ENCODE assay signal across 20 cellular contexts in the genomic region with DNA sequence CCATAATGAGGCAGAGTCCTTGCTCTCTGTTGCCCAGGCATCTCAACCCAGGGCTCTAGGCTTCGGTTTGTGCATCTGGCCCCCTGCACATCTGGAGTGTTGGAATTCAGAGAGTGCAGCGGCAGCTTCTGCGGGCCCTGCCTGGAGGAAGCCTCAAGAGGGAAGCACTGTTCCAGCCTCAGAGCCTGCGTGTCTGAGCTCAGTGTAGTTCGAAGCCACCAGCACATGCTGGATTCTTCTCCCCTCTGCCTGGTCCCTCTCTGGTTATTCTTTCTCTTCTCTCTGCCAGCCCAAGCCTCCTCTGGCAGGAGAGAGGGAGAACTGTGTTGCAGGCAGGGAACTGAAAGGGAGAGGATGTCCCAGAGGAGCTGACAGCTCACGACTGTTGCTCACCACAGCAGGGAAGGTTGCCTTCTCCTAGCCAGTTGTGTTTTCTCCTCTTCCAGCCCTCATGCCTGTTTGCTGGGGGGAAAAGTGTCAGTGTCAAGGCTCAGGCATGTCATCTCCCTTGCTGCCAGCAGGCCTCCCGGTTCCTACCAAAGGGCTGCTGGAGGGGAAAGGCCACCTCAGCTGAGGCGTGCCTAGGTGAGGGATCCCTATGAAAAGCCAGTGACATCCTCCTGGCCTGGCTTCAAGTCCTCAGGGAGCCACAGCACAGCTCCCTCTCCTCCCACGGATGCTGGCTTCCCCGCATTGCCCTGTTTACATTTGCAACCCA.
DNase-seq lines count a peak whose midpoint lies in the region; TF ChIP-seq lines count a peak whose summit lies in the region.
"Had no signal": no experiment of that assay in that cellular context is flagged by ENCODE, and none has a peak within 500 bp of the region (broad histone marks: within the 10 kb centered on the region; RNA-seq: fewer than 3 reads in every experiment).

No MANE protein-coding gene starts in this region.

- peaks cover 0 to 6% (median 0%) of the 10 kb centered on the region in 11 experiments; a peak in 1 of 22 replicates for H3K9me3 ChIP-seq in BLaER1 treated with 17β-estradiol and CSF1 and Interleukin-3, amounts not matched to agents 10 nM and 100 nM (replicated peaks in 1 of 11)
- H3K9me3 ChIP-seq in neural progenitor cell (ENCODE audit: low read depth): no peaks in the 10 kb centered on the region
- H3K9me3 ChIP-seq: SJSA1 had no signal

- peaks cover 4% of the 10 kb centered on the region for H3K36me3 Mint-ChIP-seq in neural progenitor cell
- H3K36me3 Mint-ChIP-seq in immature natural killer cell: no peaks in the 10 kb centered on the region
- H3K36me3 Mint-ChIP-seq: CD4-positive, alpha-beta memory T cell had no signal

- no peak overlapping the region for H2AFZ ChIP-seq in neural progenitor cell (replicated peaks)

- peaks cover 14% of the 10 kb centered on the region for H3K27me3 Mint-ChIP-seq in neural progenitor cell (ENCODE audit: insufficient read depth, low read depth)
- H3K27me3 Mint-ChIP-seq in immature natural killer cell (ENCODE audit: low read depth in 3 of 3): peaks cover 0 to 10% (median 2%) of the 10 kb centered on the region in 3 donors
- H3K27me3 Mint-ChIP-seq: activated T-cell treated with anti-CD3 and anti-CD28 coated beads, Interleukin-2, amount 50 U/mL, for 24 hours had no signal

- H3K4me1 Mint-ChIP-seq in neural progenitor cell (peaks cover 42% of the 10 kb centered on the region), immature natural killer cell (no peaks in the 10 kb centered on the region)
- H3K4me1 Mint-ChIP-seq: CD4-positive, alpha-beta memory T cell; central memory CD8-positive, alpha-beta T cell had no signal

- H3F3A ChIP-seq in neural progenitor cell (ENCODE audit: low read depth): no peaks in the 10 kb centered on the region

- H3K9me3 Mint-ChIP-seq in neural progenitor cell: peaks cover 13% of the 10 kb centered on the region
- H3K9me3 Mint-ChIP-seq in immature natural killer cell: no peaks in the 10 kb centered on the region
- H3K9me3 Mint-ChIP-seq: activated T-cell treated with anti-CD3 and anti-CD28 coated beads, Interleukin-2, amount 50 U/mL, for 24 hours; CD4-positive, alpha-beta memory T cell; central memory CD8-positive, alpha-beta T cell had no signal

- H3K4me3 ChIP-seq in BLaER1 treated with 17β-estradiol and CSF1 and Interleukin-3, amounts not matched to agents 10 nM and 100 nM: no peak overlapping the region; a peak in 1 of 20 replicates
- H3K4me3 ChIP-seq in HFF-Myc (replicated peaks; ENCODE audit: low read depth, low read length) (no peak overlapping the region), brain microvascular endothelial cell (ENCODE audit: low read depth, low read length) (no peak overlapping the region), neural progenitor cell (no peak overlapping the region)
- H3K4me3 ChIP-seq: gastroesophageal sphincter, lung, SJSA1 had no signal

- in situ Hi-C loops in brain microvascular endothelial cell (cut with HindIII; ENCODE audit: low pct_ligation_motif_present, low sequenced_read_pairs): no loop called here

- DNase-seq in HFF-Myc (ENCODE audit: extremely low read depth, low read depth) (no peak), brain microvascular endothelial cell (peak; percentile 20), neural progenitor cell (ENCODE audit: low spot score) (peak; percentile 48), NCI-H2081 (lab: John Stamatoyannopoulos, UW) (no peak), immature natural killer cell (no peak)
- no peak for DNase-seq in activated naive CD4-positive, alpha-beta T cell treated with Interleukin-2 at 50 U/mL for 16 hours
- DNase-seq: activated CD4-positive, alpha-beta T cell treated with anti-CD3 and anti-CD28 coated beads, Interleukin-2, amount 50 U/mL, for 1 hour; activated T-cell treated with anti-CD3 and anti-CD28 coated beads, Interleukin-2, amount 50 U/mL, for 24 hours; CD4-positive, alpha-beta memory T cell; GF-D8; NCI-H1092; nephron progenitor cell; right cardiac atrium; stimulated activated CD4-positive, alpha-beta T cell treated with anti-CD3 and anti-CD28 coated beads, Interleukin-1b, Interleukin-23, amount 100 ng/mL, for 48 hours; T1000 had no signal

- TF ChIP-seq CTCF in HFF-Myc (IDR thresholded peaks at IDR 0.05; ENCODE audit: low read depth, low read length, missing control alignments) (peak; percentile 25), brain microvascular endothelial cell (IDR thresholded peaks at IDR 0.05; ENCODE audit: low read depth, low read length, missing control alignments) (peak; percentile 42), neural progenitor cell (IDR thresholded peaks at IDR 0.05) (peak; percentile 26)

- H3K9ac ChIP-seq in BLaER1 treated with 17β-estradiol and CSF1 and Interleukin-3, amounts not matched to agents 10 nM and 100 nM: peak overlapping the region in 4 of 11 experiments; percentile 32 to 48 (median 44); a peak in 8 of 22 replicates
- H3K9ac ChIP-seq in neural progenitor cell: no peak overlapping the region

- H3K4me1 ChIP-seq in BLaER1 treated with 17β-estradiol and CSF1 and Interleukin-3, amounts not matched to agents 10 nM and 100 nM: peaks cover 28 to 100% (median 94%) of the 10 kb centered on the region in 10 experiments
- H3K4me1 ChIP-seq in neural progenitor cell: no peaks in the 10 kb centered on the region
- H3K4me1 ChIP-seq: gastroesophageal sphincter, SJSA1 had no signal

- H3K4me2 ChIP-seq in BLaER1 treated with 17β-estradiol and CSF1 and Interleukin-3, amounts not matched to agents 10 nM and 100 nM: peak overlapping the region; percentile 19 to 96 (median 86)
- H3K4me2 ChIP-seq in neural progenitor cell: no peak overlapping the region

- peak overlapping the region in 6 of 11 experiments; percentile 7 to 89 (median 60); a peak in 10 of 22 replicates for H3K27ac ChIP-seq in BLaER1 treated with 17β-estradiol and CSF1 and Interleukin-3, amounts not matched to agents 10 nM and 100 nM
- H3K27ac ChIP-seq in brain microvascular endothelial cell (no peak overlapping the region), neural progenitor cell (no peak overlapping the region)
- H3K27ac ChIP-seq: gastroesophageal sphincter, SJSA1 had no signal

- H4K20me1 ChIP-seq in BLaER1 treated with 17β-estradiol and CSF1 and Interleukin-3, amounts not matched to agents 10 nM and 100 nM: 0 out of 22 replicates have a peak, but pooled peaks cover 0 to 9% (median 0%) of the 10 kb centered on the region in 11 experiments
- no peaks in the 10 kb centered on the region for H4K20me1 ChIP-seq in neural progenitor cell (ENCODE audit: low read depth)

- no peaks in the 10 kb centered on the region; a peak in 1 of 22 replicates for H3K27me3 ChIP-seq in BLaER1 treated with 17β-estradiol and CSF1 and Interleukin-3, amounts not matched to agents 10 nM and 100 nM
- peaks cover 2% of the 10 kb centered on the region for H3K27me3 ChIP-seq in brain microvascular endothelial cell (replicated peaks)
- no peaks in the 10 kb centered on the region for H3K27me3 ChIP-seq in neural progenitor cell
- H3K27me3 ChIP-seq: SJSA1 had no signal

- H3K4me3 Mint-ChIP-seq in neural progenitor cell (no peak overlapping the region), immature natural killer cell (no peak overlapping the region)
- H3K4me3 Mint-ChIP-seq: activated T-cell treated with anti-CD3 and anti-CD28 coated beads, Interleukin-2, amount 50 U/mL, for 24 hours; CD4-positive, alpha-beta memory T cell; central memory CD8-positive, alpha-beta T cell; nephron progenitor cell had no signal

- no peak overlapping the region for H3K27ac Mint-ChIP-seq in neural progenitor cell
- H3K27ac Mint-ChIP-seq in immature natural killer cell: no peak overlapping the region
- H3K27ac Mint-ChIP-seq: activated T-cell treated with anti-CD3 and anti-CD28 coated beads, Interleukin-2, amount 50 U/mL, for 24 hours; CD4-positive, alpha-beta memory T cell; nephron progenitor cell had no signal

- no peaks in the 10 kb centered on the region for H3K36me3 ChIP-seq in BLaER1 treated with 17β-estradiol and CSF1 and Interleukin-3, amounts not matched to agents 10 nM and 100 nM
- H3K36me3 ChIP-seq in brain microvascular endothelial cell (replicated peaks): no peaks in the 10 kb centered on the region
- H3K36me3 ChIP-seq in neural progenitor cell: no peaks in the 10 kb centered on the region
- H3K36me3 ChIP-seq: gastroesophageal sphincter, SJSA1 had no signal

- H3K79me2 ChIP-seq in neural progenitor cell (ENCODE audit: low read depth): no peaks in the 10 kb centered on the region

Comparison
In these comparisons a context has a peak if more than half of its experiments do, and no peak if none do; other contexts are left out.
1. H3K27ac ChIP-seq: peak in BLaER1 treated with 17β-estradiol and CSF1 and Interleukin-3, amounts not matched to agents 10 nM and 100 nM (6 of 11); none in brain microvascular endothelial cell (single experiment) and neural progenitor cell (single experiment).
2. DNase-seq: peak in brain microvascular endothelial cell (single experiment) and neural progenitor cell (single experiment); none in HFF-Myc (single experiment), NCI-H2081 (0 of 2), immature natural killer cell (0 of 3) and activated naive CD4-positive, alpha-beta T cell treated with Interleukin-2 at 50 U/mL for 16 hours (single experiment).
3. Peak in every context shown above with its lines, with median percentiles within 50 percentile points of each other: CTCF ChIP-seq.